ENCODE assay signal across 1 cellular context in genomic region chr4:175350246-175350645, GRCh38.
TF ChIP-seq lines count a peak whose summit lies in the region.

No MANE protein-coding gene starts in this region.

TF ChIP-seq in HepG2, 621 proteins besides CTCF, POLR2A, EP300 and RAD21 (continued from another document):
- TF ChIP-seq MAFF (IDR thresholded peaks at IDR 0.05; ENCODE audit: low read depth, low read length): peak; percentile 70
- no peak for TF ChIP-seq DZIP1 (CRISPR knock-in tag; IDR thresholded peaks at IDR 0.05)
- no peak for TF ChIP-seq ZKSCAN8 (CRISPR knock-in tag; IDR thresholded peaks at IDR 0.05; ENCODE audit: borderline replicate concordance)
- TF ChIP-seq ZNF232 (CRISPR knock-in tag; IDR thresholded peaks at IDR 0.05; ENCODE audit: borderline replicate concordance): no peak
- no peak for TF ChIP-seq ZNF512B (CRISPR knock-in tag; IDR thresholded peaks at IDR 0.05; ENCODE audit: borderline replicate concordance)
- TF ChIP-seq PCBP1 (IDR thresholded peaks at IDR 0.05; ENCODE audit: borderline replicate concordance, low read depth, low read length): no peak
- TF ChIP-seq MAFK (conservative IDR thresholded peaks at IDR 0.05 in 1 of 2, IDR thresholded peaks at IDR 0.05 in 1 of 2; ENCODE audit: low read length in 2 of 2): peak; percentile 54 to 85
